In genomic region chr18:61612517-61612916, GRCh38 we compare ENCODE assay signal across 14 cellular contexts.
DNase-seq lines count a peak whose midpoint lies in the region; TF ChIP-seq lines count a peak whose summit lies in the region.
"Had no signal": no experiment of that assay in that cellular context is flagged by ENCODE, and none has a peak within 500 bp of the region (broad histone marks: within the 10 kb centered on the region; RNA-seq: fewer than 3 reads in every experiment).

No MANE protein-coding gene starts in this region.

- no peak for TF ChIP-seq POLR2A in NB4 (IDR thresholded peaks at IDR 0.05; ENCODE audit: extremely low read depth, insufficient read length)

- H3K4me1 Mint-ChIP-seq in chondrocyte (ENCODE audit: low read depth) (peaks cover 19% of the 10 kb centered on the region), osteocyte (ENCODE audit: unreplicated experiment) (peaks cover 12% of the 10 kb centered on the region)

- H3K27me3 Mint-ChIP-seq in chondrocyte (ENCODE audit: low read depth) (no peaks in the 10 kb centered on the region), osteocyte (ENCODE audit: unreplicated experiment) (no peaks in the 10 kb centered on the region)

- H3K27ac Mint-ChIP-seq in chondrocyte (ENCODE audit: unreplicated experiment) (no peak overlapping the region), osteocyte (ENCODE audit: unreplicated experiment) (no peak overlapping the region)
- H3K27ac Mint-ChIP-seq: brain had no signal

- TF ChIP-seq CTCF in NB4 (IDR thresholded peaks at IDR 0.05; ENCODE audit: low read depth, low read length) (no peak), chondrocyte (IDR thresholded peaks at IDR 0.05) (peak; percentile 54), osteocyte (IDR thresholded peaks at IDR 0.05) (peak; percentile 34)

- H3K4me3 Mint-ChIP-seq in chondrocyte (ENCODE audit: unreplicated experiment) (no peak overlapping the region), osteocyte (ENCODE audit: unreplicated experiment) (no peak overlapping the region)
- H3K4me3 Mint-ChIP-seq: brain had no signal

- H3K36me3 Mint-ChIP-seq in chondrocyte (ENCODE audit: low read depth) (no peaks in the 10 kb centered on the region), osteocyte (ENCODE audit: unreplicated experiment) (peaks cover 4% of the 10 kb centered on the region)
- H3K36me3 Mint-ChIP-seq: brain had no signal

- H3K4me3 ChIP-seq in NB4 (ENCODE audit: low read depth, low read length): no peak overlapping the region
- H3K4me3 ChIP-seq: lung, thoracic aorta had no signal

- H3K9me3 Mint-ChIP-seq in chondrocyte (ENCODE audit: low read depth) (peaks cover 20% of the 10 kb centered on the region), osteocyte (ENCODE audit: unreplicated experiment) (peaks cover 4% of the 10 kb centered on the region)

- DNase-seq in DMS 273 (lab: John Stamatoyannopoulos, UW; ENCODE audit: unreplicated experiment) (peak; percentile 5), DMS 273 treated with DMSO at 0.1 percent for 48 hours (lab: John Stamatoyannopoulos, UW) (no peak), NB4 (ENCODE audit: low read depth) (peak; percentile 4), chondrocyte (ENCODE audit: low spot score) (no peak), osteocyte (ENCODE audit: extremely low spot score, unreplicated experiment) (no peak), T-helper 9 cell (no peak), GOT3 (lab: John Stamatoyannopoulos, UW) (no peak), H4 (ENCODE audit: low spot score) (no peak)
- DNase-seq: 8988T, hippocampal formation, T1000 had no signal

Comparison
In these comparisons a context has a peak if more than half of its experiments do, and no peak if none do; other contexts are left out.
1. DNase-seq: peak in DMS 273 (single experiment) and NB4 (single experiment); none in DMS 273 treated with DMSO at 0.1 percent for 48 hours (single experiment), chondrocyte (single experiment), osteocyte (single experiment), T-helper 9 cell (single experiment), GOT3 (single experiment) and H4 (single experiment).